In genomic region chr2:127407091-127407490, GRCh38 we compare ENCODE assay signal across 12 cellular contexts. TPM values are rescaled to one million over a fixed set of nuclear protein-coding genes. Genes with fewer than 3 reads are reported as not detected.
DNase-seq lines count a peak whose midpoint lies in the region; ATAC-seq, FAIRE-seq and TF ChIP-seq lines count a peak whose summit lies in the region.
"Had no signal": no experiment of that assay in that cellular context is flagged by ENCODE, and none has a peak within 500 bp of the region (broad histone marks: within the 10 kb centered on the region; RNA-seq: fewer than 3 reads in every experiment).

No MANE protein-coding gene starts in this region.

- 90 to 94% methylated on average over 9 of the region's 9 CpGs for WGBS in thyroid gland, 2 donors

- H3K4me3 ChIP-seq in thyroid gland (replicated peaks in 1 of 3), result no peak overlapping the region

- H3K27me3 ChIP-seq in thyroid gland, result no peaks in the 10 kb centered on the region
- H3K27me3 ChIP-seq: esophagus squamous epithelium had no signal

- TF ChIP-seq CTCF in mesothelial cell of epicardium (IDR thresholded peaks at IDR 0.05; ENCODE audit: unreplicated experiment) (no peak), thyroid gland (IDR thresholded peaks at IDR 0.05) (no peak)

- peak overlapping the region; percentile 81 to 97 (median 93) for H3K27ac ChIP-seq in thyroid gland

- no peaks in the 10 kb centered on the region for H3K36me3 ChIP-seq in thyroid gland
- H3K36me3 ChIP-seq: esophagus squamous epithelium had no signal

- no peak overlapping the region for H3K4me3 Mint-ChIP-seq in activated T-cell treated with anti-CD3 and anti-CD28 coated beads, Interleukin-2, amount 50 U/mL, for 24 hours
- H3K4me3 Mint-ChIP-seq in activated T-cell treated with anti-CD3 and anti-CD28 coated beads, Interleukin-2, amount 50 U/mL, for 4 hours, result no peak overlapping the region
- H3K4me3 Mint-ChIP-seq in activated T-helper 2 cell treated with anti-CD3 and anti-CD28 coated beads, Interferon-gamma antibody, Interleukin-2, Interleukin-4, amounts not matched to agents 10 μg/mL and 5 μg/mL and 100 μg/mL, durations not matched to agents 14 hours and 24 hours and 36 hours (ENCODE audit: low read depth), result peak overlapping the region; percentile 33
- peak overlapping the region; percentile 48 for H3K4me3 Mint-ChIP-seq in mesothelial cell of epicardium

- no peaks in the 10 kb centered on the region for H3K9me3 Mint-ChIP-seq in activated T-cell treated with anti-CD3 and anti-CD28 coated beads, Interleukin-2, amount 50 U/mL, for 24 hours
- H3K9me3 Mint-ChIP-seq in activated T-cell treated with anti-CD3 and anti-CD28 coated beads, Interleukin-2, amount 50 U/mL, for 4 hours, result no peaks in the 10 kb centered on the region
- H3K9me3 Mint-ChIP-seq in activated T-helper 2 cell treated with anti-CD3 and anti-CD28 coated beads, Interferon-gamma antibody, Interleukin-2, Interleukin-4, amounts not matched to agents 10 μg/mL and 5 μg/mL and 100 μg/mL, durations not matched to agents 14 hours and 24 hours and 36 hours, result peaks cover 3% of the 10 kb centered on the region
- no peaks in the 10 kb centered on the region for H3K9me3 Mint-ChIP-seq in mesothelial cell of epicardium
- H3K9me3 Mint-ChIP-seq: activated naive CD4-positive, alpha-beta T cell treated with anti-CD3 and anti-CD28 coated beads, Interleukin-2, amount 50 U/mL, for 72 hours had no signal

- H3K27me3 Mint-ChIP-seq in activated T-cell treated with anti-CD3 and anti-CD28 coated beads, Interleukin-2, amount 50 U/mL, for 24 hours, result peaks cover 3% of the 10 kb centered on the region
- no peaks in the 10 kb centered on the region for H3K27me3 Mint-ChIP-seq in activated T-cell treated with anti-CD3 and anti-CD28 coated beads, Interleukin-2, amount 50 U/mL, for 4 hours (ENCODE audit: low read depth)
- H3K27me3 Mint-ChIP-seq in activated T-helper 2 cell treated with anti-CD3 and anti-CD28 coated beads, Interferon-gamma antibody, Interleukin-2, Interleukin-4, amounts not matched to agents 10 μg/mL and 5 μg/mL and 100 μg/mL, durations not matched to agents 14 hours and 24 hours and 36 hours (ENCODE audit: low read depth), result peaks cover 4% of the 10 kb centered on the region
- H3K27me3 Mint-ChIP-seq in mesothelial cell of epicardium (ENCODE audit: low read depth), result no peaks in the 10 kb centered on the region

- no peak for ATAC-seq in activated T-cell treated with anti-CD3 and anti-CD28 coated beads, Interleukin-2, amount 50 U/mL, for 4 hours
- ATAC-seq in GM21529 (IDR thresholded peaks at IDR 0.05; ENCODE audit: unreplicated experiment) (no peak), GM19328 (IDR thresholded peaks at IDR 0.05; ENCODE audit: unreplicated experiment) (no peak)

- peaks cover 41% of the 10 kb centered on the region for H3K4me1 Mint-ChIP-seq in activated T-cell treated with anti-CD3 and anti-CD28 coated beads, Interleukin-2, amount 50 U/mL, for 24 hours (ENCODE audit: low read depth)
- H3K4me1 Mint-ChIP-seq in activated T-cell treated with anti-CD3 and anti-CD28 coated beads, Interleukin-2, amount 50 U/mL, for 4 hours (ENCODE audit: low read depth), result peaks cover 32% of the 10 kb centered on the region
- peaks cover 35% of the 10 kb centered on the region for H3K4me1 Mint-ChIP-seq in activated T-helper 2 cell treated with anti-CD3 and anti-CD28 coated beads, Interferon-gamma antibody, Interleukin-2, Interleukin-4, amounts not matched to agents 10 μg/mL and 5 μg/mL and 100 μg/mL, durations not matched to agents 14 hours and 24 hours and 36 hours (ENCODE audit: low read depth)
- H3K4me1 Mint-ChIP-seq in mesothelial cell of epicardium, result peaks cover 51% of the 10 kb centered on the region

- H3K4me1 ChIP-seq in thyroid gland, result peaks cover 20 to 38% of the 10 kb centered on the region in 2 donors

- intact Hi-C loops in activated T-helper 2 cell treated with anti-CD3 and anti-CD28 coated beads, Interferon-gamma antibody, Interleukin-2, Interleukin-4, amounts not matched to agents 10 μg/mL and 5 μg/mL and 100 μg/mL, durations not matched to agents 14 hours and 24 hours and 36 hours (cut with micrococcal nuclease), result no loop called here
- intact Hi-C loops in thyroid gland (cut with DNase I), result loop anchor here (5.0 kb wide), 1 partner anchor 115 kb away; no protein-coding TSS in a partner anchor

- FAIRE-seq in H54 (lab: Jason Lieb, UNC), result no peak
- FAIRE-seq: islet of Langerhans had no signal

- no peaks in the 10 kb centered on the region for H3K36me3 Mint-ChIP-seq in activated T-cell treated with anti-CD3 and anti-CD28 coated beads, Interleukin-2, amount 50 U/mL, for 24 hours (ENCODE audit: low read depth)
- no peaks in the 10 kb centered on the region for H3K36me3 Mint-ChIP-seq in activated T-cell treated with anti-CD3 and anti-CD28 coated beads, Interleukin-2, amount 50 U/mL, for 4 hours (ENCODE audit: insufficient read depth)
- peaks cover 2% of the 10 kb centered on the region for H3K36me3 Mint-ChIP-seq in activated T-helper 2 cell treated with anti-CD3 and anti-CD28 coated beads, Interferon-gamma antibody, Interleukin-2, Interleukin-4, amounts not matched to agents 10 μg/mL and 5 μg/mL and 100 μg/mL, durations not matched to agents 14 hours and 24 hours and 36 hours (ENCODE audit: low read depth)
- H3K36me3 Mint-ChIP-seq in mesothelial cell of epicardium, result no peaks in the 10 kb centered on the region
- H3K36me3 Mint-ChIP-seq: activated naive CD4-positive, alpha-beta T cell treated with anti-CD3 and anti-CD28 coated beads, Interleukin-2, amount 50 U/mL, for 72 hours had no signal

- TF ChIP-seq POLR2A in thyroid gland (IDR thresholded peaks at IDR 0.05) (no peak), H54 (IDR thresholded peaks at IDR 0.05; ENCODE audit: low read depth, low read length) (no peak)

- peak overlapping the region; percentile 33 for H3K27ac Mint-ChIP-seq in activated T-cell treated with anti-CD3 and anti-CD28 coated beads, Interleukin-2, amount 50 U/mL, for 24 hours
- no peak overlapping the region for H3K27ac Mint-ChIP-seq in activated T-helper 2 cell treated with anti-CD3 and anti-CD28 coated beads, Interferon-gamma antibody, Interleukin-2, Interleukin-4, amounts not matched to agents 10 μg/mL and 5 μg/mL and 100 μg/mL, durations not matched to agents 14 hours and 24 hours and 36 hours
- H3K27ac Mint-ChIP-seq in mesothelial cell of epicardium, result peak overlapping the region; percentile 55
- H3K27ac Mint-ChIP-seq: activated naive CD4-positive, alpha-beta T cell treated with anti-CD3 and anti-CD28 coated beads, Interleukin-2, amount 50 U/mL, for 72 hours had no signal

- no peaks in the 10 kb centered on the region for H3K9me3 ChIP-seq in thyroid gland
- H3K9me3 ChIP-seq: esophagus squamous epithelium had no signal

- DNase-seq in activated T-cell treated with anti-CD3 and anti-CD28 coated beads, Interleukin-2, amount 50 U/mL, for 24 hours, result no peak
- no peak for DNase-seq in activated T-cell treated with anti-CD3 and anti-CD28 coated beads, Interleukin-2, amount 50 U/mL, for 4 hours
- no peak for DNase-seq in activated T-helper 2 cell treated with anti-CD3 and anti-CD28 coated beads, Interferon-gamma antibody, Interleukin-2, Interleukin-4, amounts not matched to agents 10 μg/mL and 5 μg/mL and 100 μg/mL, durations not matched to agents 14 hours and 24 hours and 36 hours (ENCODE audit: low spot score)
- no peak for DNase-seq in mesothelial cell of epicardium (ENCODE audit: low spot score in 2 of 2, unreplicated experiment in 2 of 2)
- no peak for DNase-seq in thyroid gland
- no peak for DNase-seq in H54 (ENCODE audit: insufficient read length, low spot score)
- DNase-seq: T-helper 9 cell had no signal

RNA-seq across cellular contexts. Expression of gene PROC, which starts 11.1 kb away (rescaled TPM):
- total RNA-seq in activated T-cell treated with anti-CD3 and anti-CD28 coated beads, Interleukin-2, amount 50 U/mL, for 4 hours, result under 1 TPM in 1 of 3 donors, not detected in 2; 0.19 TPM
- not detected in 2 replicates for total RNA-seq in activated T-helper 2 cell treated with anti-CD3 and anti-CD28 coated beads, Interferon-gamma antibody, Interleukin-2, Interleukin-4, amounts not matched to agents 10 μg/mL and 5 μg/mL and 100 μg/mL, durations not matched to agents 14 hours and 24 hours and 36 hours
- total RNA-seq in mesothelial cell of epicardium, result 0.24 to 0.25 TPM (median 0.25 TPM) in 3 replicates
- not detected for total RNA-seq in thyroid gland
- total RNA-seq: activated naive CD4-positive, alpha-beta T cell treated with anti-CD3 and anti-CD28 coated beads, Interleukin-2, amount 50 U/mL, for 72 hours had no signal

RNA-seq across cellular contexts. Expression of gene MAP3K2, which starts 19.3 kb away (rescaled TPM):
- total RNA-seq in activated T-cell treated with anti-CD3 and anti-CD28 coated beads, Interleukin-2, amount 50 U/mL, for 4 hours, result 10 to 100 TPM; 60.2 to 69.1 (median 63.8) TPM
- total RNA-seq in activated T-helper 2 cell treated with anti-CD3 and anti-CD28 coated beads, Interferon-gamma antibody, Interleukin-2, Interleukin-4, amounts not matched to agents 10 μg/mL and 5 μg/mL and 100 μg/mL, durations not matched to agents 14 hours and 24 hours and 36 hours, result 49.6 and 51.3 TPM in 2 replicates
- total RNA-seq in mesothelial cell of epicardium (47.6 to 48.1 TPM (median 47.9 TPM) in 3 replicates), thyroid gland (100 to 1,000 TPM in 1 of 4 donors, 10 to 100 TPM in 3; 84.8 to 118 (median 92.8) TPM)

Comparison
In these comparisons a context has a peak if more than half of its experiments do, and no peak if none do; other contexts are left out.
1. H3K4me3 Mint-ChIP-seq: peak in activated T-helper 2 cell treated with anti-CD3 and anti-CD28 coated beads, Interferon-gamma antibody, Interleukin-2, Interleukin-4, amounts not matched to agents 10 μg/mL and 5 μg/mL and 100 μg/mL, durations not matched to agents 14 hours and 24 hours and 36 hours (single experiment) and mesothelial cell of epicardium (single experiment); none in activated T-cell treated with anti-CD3 and anti-CD28 coated beads, Interleukin-2, amount 50 U/mL, for 24 hours (single experiment) and activated T-cell treated with anti-CD3 and anti-CD28 coated beads, Interleukin-2, amount 50 U/mL, for 4 hours (single experiment).